In the genomic region with DNA sequence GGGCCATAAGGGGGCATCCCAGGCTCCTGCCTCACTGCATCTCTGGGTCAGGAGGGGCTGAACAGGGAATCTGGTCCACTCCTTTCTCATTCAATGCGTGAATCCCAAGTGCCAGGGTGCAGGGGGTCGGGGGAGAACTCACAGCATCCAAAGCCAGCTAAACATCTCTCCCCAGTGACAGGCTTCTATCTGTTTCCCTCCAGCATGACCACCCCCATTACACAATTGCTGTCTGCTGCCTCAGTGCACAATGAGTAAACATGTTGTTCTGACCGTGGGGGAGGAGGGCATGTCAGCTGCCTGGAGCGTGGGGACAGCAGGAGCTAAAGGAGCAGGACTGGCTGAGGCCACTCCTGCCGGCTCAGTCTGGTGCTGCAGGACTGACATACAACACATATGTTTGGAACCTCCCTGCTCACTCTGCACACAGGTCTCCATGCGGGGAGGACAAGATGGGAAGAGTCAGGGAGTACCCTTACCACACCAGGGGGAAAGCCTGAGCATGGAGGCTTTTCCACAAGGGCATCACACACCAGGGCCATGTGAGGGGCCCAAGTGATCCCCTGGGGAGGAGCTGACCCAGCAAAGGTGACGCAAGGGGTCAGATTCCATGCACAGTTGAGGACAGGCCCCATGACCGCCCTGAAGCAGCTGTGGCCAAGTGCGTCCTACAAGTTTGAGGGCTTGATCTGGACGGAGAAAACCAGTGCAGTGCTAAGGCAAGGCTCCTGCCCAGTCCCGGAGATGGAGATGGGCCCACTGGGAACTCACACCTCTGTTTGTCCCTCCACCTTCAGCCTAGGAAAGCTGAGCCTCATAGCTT, we compare ENCODE assay signal across 1 cellular context.
TF ChIP-seq lines count a peak whose summit lies in the region.

No MANE protein-coding gene starts in this region.

TF ChIP-seq in HepG2, 621 proteins besides CTCF, POLR2A, EP300 and RAD21 (continued from another document and continues in another):
- TF ChIP-seq, protein P1, sequence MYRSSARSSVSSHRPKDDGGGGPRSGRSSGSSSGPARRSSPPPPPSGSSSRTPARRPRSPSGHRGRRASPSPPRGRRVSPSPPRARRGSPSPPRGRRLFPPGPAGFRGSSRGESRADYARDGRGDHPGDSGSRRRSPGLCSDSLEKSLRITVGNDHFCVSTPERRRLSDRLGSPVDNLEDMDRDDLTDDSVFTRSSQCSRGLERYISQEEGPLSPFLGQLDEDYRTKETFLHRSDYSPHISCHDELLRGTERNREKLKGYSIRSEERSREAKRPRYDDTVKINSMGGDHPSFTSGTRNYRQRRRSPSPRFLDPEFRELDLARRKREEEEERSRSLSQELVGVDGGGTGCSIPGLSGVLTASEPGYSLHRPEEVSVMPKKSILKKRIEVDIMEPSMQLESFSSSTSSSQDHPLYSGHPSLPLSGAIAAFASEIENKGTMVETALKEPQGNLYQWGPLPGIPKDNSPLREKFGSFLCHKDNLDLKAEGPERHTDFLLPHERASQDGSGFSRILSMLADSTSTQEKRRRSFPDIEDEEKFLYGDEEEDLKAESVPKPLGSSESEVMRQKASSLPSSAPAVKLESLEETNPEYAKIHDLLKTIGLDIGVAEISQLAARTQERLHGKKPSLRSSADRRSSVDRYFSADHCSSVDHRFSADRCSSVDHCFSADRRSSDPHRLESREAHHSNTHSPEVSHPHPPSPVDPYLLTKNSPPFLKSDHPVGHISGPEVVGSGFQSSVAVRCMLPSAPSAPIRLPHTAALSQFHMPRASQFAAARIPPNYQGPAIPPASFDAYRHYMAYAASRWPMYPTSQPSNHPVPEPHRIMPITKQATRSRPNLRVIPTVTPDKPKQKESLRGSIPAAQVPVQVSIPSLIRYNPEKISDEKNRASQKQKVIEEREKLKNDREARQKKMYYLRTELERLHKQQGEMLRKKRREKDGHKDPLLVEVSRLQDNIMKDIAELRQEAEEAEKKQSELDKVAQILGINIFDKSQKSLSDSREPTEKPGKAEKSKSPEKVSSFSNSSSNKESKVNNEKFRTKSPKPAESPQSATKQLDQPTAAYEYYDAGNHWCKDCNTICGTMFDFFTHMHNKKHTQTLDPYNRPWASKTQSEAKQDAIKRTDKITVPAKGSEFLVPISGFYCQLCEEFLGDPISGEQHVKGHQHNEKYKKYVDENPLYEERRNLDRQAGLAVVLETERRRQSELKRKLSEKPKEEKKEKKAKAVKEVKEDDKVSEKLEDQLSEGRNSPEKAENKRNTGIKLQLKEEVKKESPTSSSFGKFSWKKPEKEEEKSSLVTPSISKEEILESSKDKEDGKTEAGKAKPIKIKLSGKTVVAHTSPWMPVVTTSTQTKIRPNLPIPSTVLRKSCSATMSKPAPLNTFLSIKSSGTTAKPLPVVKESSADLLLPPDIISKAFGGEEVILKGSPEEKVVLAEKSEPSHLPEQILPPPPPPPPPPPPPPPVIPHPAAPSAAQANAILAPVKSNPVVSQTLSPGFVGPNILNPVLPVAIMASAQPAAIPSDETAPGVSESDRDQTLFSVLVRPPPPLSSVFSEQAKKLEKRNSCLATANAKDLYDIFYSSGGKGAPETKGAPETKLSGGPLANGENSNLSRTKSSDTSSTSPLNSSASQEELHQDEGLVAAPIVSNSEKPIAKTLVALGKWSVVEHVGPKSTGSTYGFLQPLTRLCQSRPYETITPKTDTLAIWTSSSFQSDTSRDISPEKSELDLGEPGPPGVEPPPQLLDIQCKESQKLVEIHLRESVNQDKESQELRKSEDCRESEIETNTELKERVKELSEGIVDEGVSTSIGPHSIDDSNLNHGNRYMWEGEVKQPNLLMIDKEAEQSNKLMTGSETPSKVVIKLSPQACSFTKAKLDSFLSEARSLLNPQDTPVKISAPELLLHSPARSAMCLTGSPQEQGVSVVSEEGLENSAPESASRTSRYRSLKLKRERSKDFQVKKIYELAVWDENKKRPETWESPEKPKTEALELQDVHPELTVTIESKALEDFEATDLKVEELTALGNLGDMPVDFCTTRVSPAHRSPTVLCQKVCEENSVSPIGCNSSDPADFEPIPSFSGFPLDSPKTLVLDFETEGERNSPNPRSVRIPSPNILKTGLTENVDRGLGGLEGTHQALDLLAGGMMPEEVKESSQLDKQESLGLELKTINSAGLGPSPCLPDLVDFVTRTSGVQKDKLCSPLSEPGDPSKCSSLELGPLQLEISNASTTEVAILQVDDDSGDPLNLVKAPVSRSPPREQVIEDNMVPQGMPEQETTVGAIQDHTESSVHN (CRISPR knock-in tag; IDR thresholded peaks at IDR 0.05): peak; percentile 68; the same call in 1 of the 2 replicates
- TF ChIP-seq AHR (CRISPR knock-in tag; IDR thresholded peaks at IDR 0.05): no peak
- TF ChIP-seq, protein P2, sequence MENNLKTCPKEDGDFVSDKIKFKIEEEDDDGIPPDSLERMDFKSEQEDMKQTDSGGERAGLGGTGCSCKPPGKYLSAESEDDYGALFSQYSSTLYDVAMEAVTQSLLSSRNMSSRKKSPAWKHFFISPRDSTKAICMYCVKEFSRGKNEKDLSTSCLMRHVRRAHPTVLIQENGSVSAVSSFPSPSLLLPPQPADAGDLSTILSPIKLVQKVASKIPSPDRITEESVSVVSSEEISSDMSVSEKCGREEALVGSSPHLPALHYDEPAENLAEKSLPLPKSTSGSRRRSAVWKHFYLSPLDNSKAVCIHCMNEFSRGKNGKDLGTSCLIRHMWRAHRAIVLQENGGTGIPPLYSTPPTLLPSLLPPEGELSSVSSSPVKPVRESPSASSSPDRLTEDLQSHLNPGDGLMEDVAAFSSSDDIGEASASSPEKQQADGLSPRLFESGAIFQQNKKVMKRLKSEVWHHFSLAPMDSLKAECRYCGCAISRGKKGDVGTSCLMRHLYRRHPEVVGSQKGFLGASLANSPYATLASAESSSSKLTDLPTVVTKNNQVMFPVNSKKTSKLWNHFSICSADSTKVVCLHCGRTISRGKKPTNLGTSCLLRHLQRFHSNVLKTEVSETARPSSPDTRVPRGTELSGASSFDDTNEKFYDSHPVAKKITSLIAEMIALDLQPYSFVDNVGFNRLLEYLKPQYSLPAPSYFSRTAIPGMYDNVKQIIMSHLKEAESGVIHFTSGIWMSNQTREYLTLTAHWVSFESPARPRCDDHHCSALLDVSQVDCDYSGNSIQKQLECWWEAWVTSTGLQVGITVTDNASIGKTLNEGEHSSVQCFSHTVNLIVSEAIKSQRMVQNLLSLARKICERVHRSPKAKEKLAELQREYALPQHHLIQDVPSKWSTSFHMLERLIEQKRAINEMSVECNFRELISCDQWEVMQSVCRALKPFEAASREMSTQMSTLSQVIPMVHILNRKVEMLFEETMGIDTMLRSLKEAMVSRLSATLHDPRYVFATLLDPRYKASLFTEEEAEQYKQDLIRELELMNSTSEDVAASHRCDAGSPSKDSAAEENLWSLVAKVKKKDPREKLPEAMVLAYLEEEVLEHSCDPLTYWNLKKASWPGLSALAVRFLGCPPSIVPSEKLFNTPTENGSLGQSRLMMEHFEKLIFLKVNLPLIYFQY (CRISPR knock-in tag; IDR thresholded peaks at IDR 0.05; ENCODE audit: borderline replicate concordance): no peak
- TF ChIP-seq CCAR2 (optimal IDR thresholded peaks at IDR 0.05; ENCODE audit: low read depth, low read length): no peak
- TF ChIP-seq, protein P3, sequence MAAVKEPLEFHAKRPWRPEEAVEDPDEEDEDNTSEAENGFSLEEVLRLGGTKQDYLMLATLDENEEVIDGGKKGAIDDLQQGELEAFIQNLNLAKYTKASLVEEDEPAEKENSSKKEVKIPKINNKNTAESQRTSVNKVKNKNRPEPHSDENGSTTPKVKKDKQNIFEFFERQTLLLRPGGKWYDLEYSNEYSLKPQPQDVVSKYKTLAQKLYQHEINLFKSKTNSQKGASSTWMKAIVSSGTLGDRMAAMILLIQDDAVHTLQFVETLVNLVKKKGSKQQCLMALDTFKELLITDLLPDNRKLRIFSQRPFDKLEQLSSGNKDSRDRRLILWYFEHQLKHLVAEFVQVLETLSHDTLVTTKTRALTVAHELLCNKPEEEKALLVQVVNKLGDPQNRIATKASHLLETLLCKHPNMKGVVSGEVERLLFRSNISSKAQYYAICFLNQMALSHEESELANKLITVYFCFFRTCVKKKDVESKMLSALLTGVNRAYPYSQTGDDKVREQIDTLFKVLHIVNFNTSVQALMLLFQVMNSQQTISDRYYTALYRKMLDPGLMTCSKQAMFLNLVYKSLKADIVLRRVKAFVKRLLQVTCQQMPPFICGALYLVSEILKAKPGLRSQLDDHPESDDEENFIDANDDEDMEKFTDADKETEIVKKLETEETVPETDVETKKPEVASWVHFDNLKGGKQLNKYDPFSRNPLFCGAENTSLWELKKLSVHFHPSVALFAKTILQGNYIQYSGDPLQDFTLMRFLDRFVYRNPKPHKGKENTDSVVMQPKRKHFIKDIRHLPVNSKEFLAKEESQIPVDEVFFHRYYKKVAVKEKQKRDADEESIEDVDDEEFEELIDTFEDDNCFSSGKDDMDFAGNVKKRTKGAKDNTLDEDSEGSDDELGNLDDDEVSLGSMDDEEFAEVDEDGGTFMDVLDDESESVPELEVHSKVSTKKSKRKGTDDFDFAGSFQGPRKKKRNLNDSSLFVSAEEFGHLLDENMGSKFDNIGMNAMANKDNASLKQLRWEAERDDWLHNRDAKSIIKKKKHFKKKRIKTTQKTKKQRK (IDR thresholded peaks at IDR 0.05; ENCODE audit: low read length): no peak
- TF ChIP-seq LCORL (IDR thresholded peaks at IDR 0.05): no peak
- TF ChIP-seq LCORL (CRISPR knock-in tag; IDR thresholded peaks at IDR 0.05): peak; percentile 89
- TF ChIP-seq, protein P4, sequence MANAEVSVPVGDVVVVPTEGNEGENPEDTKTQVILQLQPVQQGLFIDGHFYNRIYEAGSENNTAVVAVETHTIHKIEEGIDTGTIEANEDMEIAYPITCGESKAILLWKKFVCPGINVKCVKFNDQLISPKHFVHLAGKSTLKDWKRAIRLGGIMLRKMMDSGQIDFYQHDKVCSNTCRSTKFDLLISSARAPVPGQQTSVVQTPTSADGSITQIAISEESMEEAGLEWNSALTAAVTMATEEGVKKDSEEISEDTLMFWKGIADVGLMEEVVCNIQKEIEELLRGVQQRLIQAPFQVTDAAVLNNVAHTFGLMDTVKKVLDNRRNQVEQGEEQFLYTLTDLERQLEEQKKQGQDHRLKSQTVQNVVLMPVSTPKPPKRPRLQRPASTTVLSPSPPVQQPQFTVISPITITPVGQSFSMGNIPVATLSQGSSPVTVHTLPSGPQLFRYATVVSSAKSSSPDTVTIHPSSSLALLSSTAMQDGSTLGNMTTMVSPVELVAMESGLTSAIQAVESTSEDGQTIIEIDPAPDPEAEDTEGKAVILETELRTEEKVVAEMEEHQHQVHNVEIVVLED (CRISPR knock-in tag; IDR thresholded peaks at IDR 0.05; ENCODE audit: borderline replicate concordance): 0 out of 2 replicates have a peak, but pooled peaks have one; percentile 24
- TF ChIP-seq, protein P5, sequence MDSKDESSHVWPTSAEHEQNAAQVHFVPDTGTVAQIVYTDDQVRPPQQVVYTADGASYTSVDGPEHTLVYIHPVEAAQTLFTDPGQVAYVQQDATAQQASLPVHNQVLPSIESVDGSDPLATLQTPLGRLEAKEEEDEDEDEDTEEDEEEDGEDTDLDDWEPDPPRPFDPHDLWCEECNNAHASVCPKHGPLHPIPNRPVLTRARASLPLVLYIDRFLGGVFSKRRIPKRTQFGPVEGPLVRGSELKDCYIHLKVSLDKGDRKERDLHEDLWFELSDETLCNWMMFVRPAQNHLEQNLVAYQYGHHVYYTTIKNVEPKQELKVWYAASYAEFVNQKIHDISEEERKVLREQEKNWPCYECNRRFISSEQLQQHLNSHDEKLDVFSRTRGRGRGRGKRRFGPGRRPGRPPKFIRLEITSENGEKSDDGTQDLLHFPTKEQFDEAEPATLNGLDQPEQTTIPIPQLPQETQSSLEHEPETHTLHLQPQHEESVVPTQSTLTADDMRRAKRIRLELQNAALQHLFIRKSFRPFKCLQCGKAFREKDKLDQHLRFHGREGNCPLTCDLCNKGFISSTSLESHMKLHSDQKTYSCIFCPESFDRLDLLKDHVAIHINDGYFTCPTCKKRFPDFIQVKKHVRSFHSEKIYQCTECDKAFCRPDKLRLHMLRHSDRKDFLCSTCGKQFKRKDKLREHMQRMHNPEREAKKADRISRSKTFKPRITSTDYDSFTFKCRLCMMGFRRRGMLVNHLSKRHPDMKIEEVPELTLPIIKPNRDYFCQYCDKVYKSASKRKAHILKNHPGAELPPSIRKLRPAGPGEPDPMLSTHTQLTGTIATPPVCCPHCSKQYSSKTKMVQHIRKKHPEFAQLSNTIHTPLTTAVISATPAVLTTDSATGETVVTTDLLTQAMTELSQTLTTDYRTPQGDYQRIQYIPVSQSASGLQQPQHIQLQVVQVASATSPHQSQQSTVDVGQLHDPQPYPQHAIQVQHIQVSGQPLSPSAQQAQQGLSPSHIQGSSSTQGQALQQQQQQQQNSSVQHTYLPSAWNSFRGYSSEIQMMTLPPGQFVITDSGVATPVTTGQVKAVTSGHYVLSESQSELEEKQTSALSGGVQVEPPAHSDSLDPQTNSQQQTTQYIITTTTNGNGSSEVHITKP (CRISPR knock-in tag; IDR thresholded peaks at IDR 0.05; ENCODE audit: low read depth): 0 out of 2 replicates have a peak, but pooled peaks have one; percentile 23
- TF ChIP-seq ZNF598 (CRISPR knock-in tag; IDR thresholded peaks at IDR 0.05; ENCODE audit: borderline replicate concordance): no peak; the same call in 1 of the 2 replicates
- TF ChIP-seq ZNF788 (CRISPR knock-in tag; IDR thresholded peaks at IDR 0.05; ENCODE audit: borderline replicate concordance): peak; percentile 90; the same call in 1 of the 2 replicates
- 0 out of 2 replicates have a peak, but pooled peaks have one; percentile 0 for TF ChIP-seq ZNF615 (CRISPR knock-in tag; IDR thresholded peaks at IDR 0.05; ENCODE audit: borderline replicate concordance)
- peak; percentile 85 for TF ChIP-seq EED (CRISPR knock-in tag; IDR thresholded peaks at IDR 0.05)
- TF ChIP-seq ZNF34 (CRISPR knock-in tag; IDR thresholded peaks at IDR 0.05; ENCODE audit: borderline replicate concordance): no peak
- no peak; the same call in 1 of the 2 replicates for TF ChIP-seq ZNF292 (CRISPR knock-in tag; IDR thresholded peaks at IDR 0.05; ENCODE audit: borderline replicate concordance, low read depth)
- no peak for TF ChIP-seq ZNF766 (CRISPR knock-in tag; IDR thresholded peaks at IDR 0.05; ENCODE audit: borderline replicate concordance)
- TF ChIP-seq RBM39 (IDR thresholded peaks at IDR 0.05; ENCODE audit: low read depth, low read length, poor library complexity, severe bottlenecking): no peak
- TF ChIP-seq HMGA1 (CRISPR knock-in tag; conservative IDR thresholded peaks at IDR 0.05): no peak
- TF ChIP-seq, protein P6, sequence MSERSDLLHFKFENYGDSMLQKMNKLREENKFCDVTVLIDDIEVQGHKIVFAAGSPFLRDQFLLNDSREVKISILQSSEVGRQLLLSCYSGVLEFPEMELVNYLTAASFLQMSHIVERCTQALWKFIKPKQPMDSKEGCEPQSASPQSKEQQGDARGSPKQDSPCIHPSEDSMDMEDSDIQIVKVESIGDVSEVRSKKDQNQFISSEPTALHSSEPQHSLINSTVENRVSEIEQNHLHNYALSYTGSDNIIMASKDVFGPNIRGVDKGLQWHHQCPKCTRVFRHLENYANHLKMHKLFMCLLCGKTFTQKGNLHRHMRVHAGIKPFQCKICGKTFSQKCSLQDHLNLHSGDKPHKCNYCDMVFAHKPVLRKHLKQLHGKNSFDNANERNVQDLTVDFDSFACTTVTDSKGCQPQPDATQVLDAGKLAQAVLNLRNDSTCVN (CRISPR knock-in tag; IDR thresholded peaks at IDR 0.05; ENCODE audit: borderline replicate concordance): no peak
- TF ChIP-seq ZNF83 (CRISPR knock-in tag; IDR thresholded peaks at IDR 0.05; ENCODE audit: borderline replicate concordance): no peak
- no peak for TF ChIP-seq PAWR (CRISPR knock-in tag; IDR thresholded peaks at IDR 0.05; ENCODE audit: borderline replicate concordance)
- 0 out of 2 replicates have a peak, but pooled peaks have one; percentile 17 for TF ChIP-seq EEA1 (CRISPR knock-in tag; IDR thresholded peaks at IDR 0.05; ENCODE audit: borderline replicate concordance)
